ENCODE assay signal across 8 cellular contexts in genomic region chr20:13546497-13547131, GRCh38.
DNase-seq lines count a peak whose midpoint lies in the region; ATAC-seq and TF ChIP-seq lines count a peak whose summit lies in the region.

No MANE protein-coding gene starts in this region.

- H3K27ac ChIP-seq in cardiac muscle cell, result no peak overlapping the region

- H3K4me1 Mint-ChIP-seq in activated naive CD4-positive, alpha-beta T cell treated with anti-CD3 and anti-CD28 coated beads for 36 hours (ENCODE audit: low read depth), result no peaks in the 10 kb centered on the region

- H3K4me3 ChIP-seq in cardiac muscle cell, result no peak overlapping the region

- CTCF ChIA-PET in activated naive CD4-positive, alpha-beta T cell treated with anti-CD3 and anti-CD28 coated beads for 36 hours (lab: Charles Lee), result interaction anchor here (0.5 to 3.7 kb wide), 43 partner anchors 9 to 622 kb away, joined by 3 to 40 read pairs (median 4); no protein-coding TSS in a partner anchor

- peaks cover 11% of the 10 kb centered on the region for H3K4me1 ChIP-seq in cardiac muscle cell (ENCODE audit: low read depth)

- DNase-seq in DMS 273 treated with DMSO at 0.1 percent for 48 hours (lab: John Stamatoyannopoulos, UW), result peak; percentile 0
- DNase-seq in Kasumi-1 (lab: John Stamatoyannopoulos, UW), result peak; percentile 15 to 67
- DNase-seq in SK-N-DZ (ENCODE audit: low spot score), result peak; percentile 65
- DNase-seq in activated naive CD4-positive, alpha-beta T cell treated with anti-CD3 and anti-CD28 coated beads for 36 hours, result peak; percentile 86
- peak; percentile 81 to 89 for DNase-seq in cardiac muscle cell (ENCODE audit: low read depth in 1 of 2, low spot score in 1 of 2)
- DNase-seq in pulmonary artery endothelial cell (ENCODE audit: low read depth, low spot score), result peak; percentile 17

- no peaks in the 10 kb centered on the region for H3K9me3 ChIP-seq in cardiac muscle cell (ENCODE audit: low read depth)

- no peaks in the 10 kb centered on the region for H3K9me3 Mint-ChIP-seq in activated naive CD4-positive, alpha-beta T cell treated with anti-CD3 and anti-CD28 coated beads for 36 hours

- no peaks in the 10 kb centered on the region for H3K27me3 Mint-ChIP-seq in activated naive CD4-positive, alpha-beta T cell treated with anti-CD3 and anti-CD28 coated beads for 36 hours (ENCODE audit: low read depth)

- intact Hi-C loops in activated naive CD4-positive, alpha-beta T cell treated with anti-CD3 and anti-CD28 coated beads for 36 hours (cut with micrococcal nuclease), result loop anchor here (1.0 to 10.0 kb wide), 8 partner anchors 88 to 621 kb away; no protein-coding TSS in a partner anchor

- TF ChIP-seq CTCF in cardiac muscle cell (IDR thresholded peaks at IDR 0.05; ENCODE audit: low read depth, low read length), result peak; percentile 82

- no peaks in the 10 kb centered on the region for H3K36me3 Mint-ChIP-seq in activated naive CD4-positive, alpha-beta T cell treated with anti-CD3 and anti-CD28 coated beads for 36 hours (ENCODE audit: low read depth)

- no peak overlapping the region for H3K4me3 Mint-ChIP-seq in activated naive CD4-positive, alpha-beta T cell treated with anti-CD3 and anti-CD28 coated beads for 36 hours

- no peaks in the 10 kb centered on the region for H3K36me3 ChIP-seq in cardiac muscle cell

- ATAC-seq in GM21367 (IDR thresholded peaks at IDR 0.05; ENCODE audit: unreplicated experiment), result peak; percentile 78
- no peak for ATAC-seq in HG03520 (IDR thresholded peaks at IDR 0.05; ENCODE audit: unreplicated experiment)

- no peaks in the 10 kb centered on the region for H3K27me3 ChIP-seq in cardiac muscle cell

- H3K27ac Mint-ChIP-seq in activated naive CD4-positive, alpha-beta T cell treated with anti-CD3 and anti-CD28 coated beads for 36 hours, result no peak overlapping the region

Comparison
In these comparisons a context has a peak if more than half of its experiments do, and no peak if none do; other contexts are left out.
1. DNase-seq: peak in every context shown above with its lines; median percentile 86 in activated naive CD4-positive, alpha-beta T cell treated with anti-CD3 and anti-CD28 coated beads for 36 hours; 85 in cardiac muscle cell; 65 in SK-N-DZ; 41 in Kasumi-1; 17 in pulmonary artery endothelial cell; 0 in DMS 273 treated with DMSO at 0.1 percent for 48 hours.